In genomic region chr2:207727256-207727655, GRCh38 we compare ENCODE assay signal across 1 cellular context.
TF ChIP-seq lines count a peak whose summit lies in the region.

No MANE protein-coding gene starts in this region.

TF ChIP-seq in HepG2, 621 proteins besides CTCF, POLR2A, EP300 and RAD21:
- TF ChIP-seq ZNF20 (CRISPR knock-in tag; IDR thresholded peaks at IDR 0.05) (no peak), USF2 (IDR thresholded peaks at IDR 0.05; ENCODE audit: low read depth, low read length) (no peak), USF2 (CRISPR knock-in tag; IDR thresholded peaks at IDR 0.05; ENCODE audit: borderline replicate concordance) (no peak), ZNF790 (CRISPR knock-in tag; IDR thresholded peaks at IDR 0.05; ENCODE audit: borderline replicate concordance) (no peak), E2F2 (CRISPR knock-in tag; IDR thresholded peaks at IDR 0.05; ENCODE audit: borderline replicate concordance) (no peak), PITX1 (CRISPR knock-in tag; IDR thresholded peaks at IDR 0.05) (no peak), MZF1 (CRISPR knock-in tag; IDR thresholded peaks at IDR 0.05; ENCODE audit: borderline replicate concordance) (no peak), ASH2L (IDR thresholded peaks at IDR 0.05; ENCODE audit: insufficient read length, low read depth, low read length) (no peak), ZNF879 (CRISPR knock-in tag; IDR thresholded peaks at IDR 0.05) (no peak), NR3C1 (CRISPR knock-in tag; IDR thresholded peaks at IDR 0.05) (no peak), PCBP2 (optimal IDR thresholded peaks at IDR 0.05; ENCODE audit: low read depth, low read length, poor library complexity, severe bottlenecking) (no peak), AKNA (CRISPR knock-in tag; IDR thresholded peaks at IDR 0.05; ENCODE audit: borderline replicate concordance) (no peak), MXD1 (CRISPR knock-in tag; IDR thresholded peaks at IDR 0.05) (no peak)
TF ChIP-seq in HepG2: peak in this region for 0.
